23 cellular contexts compared by ENCODE assay signal in genomic region chr1:209728466-209728865, GRCh38. TPM values are rescaled to one million over a fixed set of nuclear protein-coding genes. Genes with fewer than 3 reads are reported as not detected.
"Had no signal": no experiment of that assay in that cellular context is flagged by ENCODE, and none has a peak within 500 bp of the region (broad histone marks: within the 10 kb centered on the region; RNA-seq: fewer than 3 reads in every experiment).

No MANE protein-coding gene starts in this region.

- H3K27ac ChIP-seq: cardiac muscle cell, colonic mucosa, esophagus squamous epithelium, RWPE1, SJSA1, upper lobe of left lung had no signal

- H3K27me3 Mint-ChIP-seq: activated naive CD8-positive, alpha-beta T cell treated with anti-CD3 and anti-CD28 coated beads, Interleukin-2, amount 50 U/mL, for 24 hours had no signal

- H3K9me3 Mint-ChIP-seq: nephron progenitor cell; stimulated activated naive B cell treated with anti-CD40 and anti-IgM and Interleukin-4, amounts not matched to agents 10 μg/mL and 1 μg/mL and 100 μg/mL, for 72 hours had no signal

- H3K4me1 ChIP-seq: colonic mucosa, SJSA1, upper lobe of left lung had no signal

- ATAC-seq: activated naive CD8-positive, alpha-beta T cell treated with anti-CD3 and anti-CD28 coated beads, Interleukin-2, amount 50 U/mL, for 24 hours; stimulated activated naive B cell treated with anti-CD40 and anti-IgM and Interleukin-4, amounts not matched to agents 10 μg/mL and 1 μg/mL and 100 μg/mL, for 72 hours had no signal

- H3K4me3 ChIP-seq: cardiac muscle cell, colonic mucosa, esophagus squamous epithelium, SJSA1, upper lobe of left lung had no signal

- H3K4me3 Mint-ChIP-seq: activated naive CD4-positive, alpha-beta T cell treated with anti-CD3 and anti-CD28 coated beads for 36 hours; activated naive CD8-positive, alpha-beta T cell treated with anti-CD3 and anti-CD28 coated beads, Interleukin-2, amount 50 U/mL, for 24 hours; nephron progenitor cell; stimulated activated naive B cell treated with anti-CD40 and anti-IgM and Interleukin-4, amounts not matched to agents 10 μg/mL and 1 μg/mL and 100 μg/mL, for 72 hours had no signal

- H3K4me1 Mint-ChIP-seq: nephron progenitor cell had no signal

- H3K27ac Mint-ChIP-seq: nephron progenitor cell; stimulated activated naive B cell treated with anti-CD40 and anti-IgM and Interleukin-4, amounts not matched to agents 10 μg/mL and 1 μg/mL and 100 μg/mL, for 72 hours had no signal

- H3K36me3 ChIP-seq: cardiac muscle cell, colonic mucosa, esophagus squamous epithelium, SJSA1, upper lobe of left lung had no signal

- DNase-seq: activated CD4-positive, alpha-beta T cell treated with anti-CD3 and anti-CD28 coated beads, Interleukin-2, amount 50 U/mL, for 1 hour; activated CD4-positive, CD25-positive, alpha-beta regulatory T cell; activated naive CD4-positive, alpha-beta T cell treated with anti-CD3 and anti-CD28 coated beads for 36 hours; activated naive CD8-positive, alpha-beta T cell treated with anti-CD3 and anti-CD28 coated beads, Interleukin-2, amount 50 U/mL, for 24 hours; activated T-cell treated with anti-CD3 and anti-CD28 coated beads for 4 hours; colonic mucosa; effector CD4-positive, alpha-beta T cell; esophagus squamous epithelium; foreskin fibroblast; glutamatergic neuron; islet precursor cell; nephron progenitor cell; stimulated activated CD4-positive, alpha-beta T cell treated with anti-CD3 and anti-CD28 coated beads, Interleukin-4, amount 100 ng/mL, for 1 hour; stimulated activated naive B cell treated with anti-CD40 and anti-IgM and Interleukin-4, amounts not matched to agents 10 μg/mL and 1 μg/mL and 100 μg/mL, for 72 hours; SW 1271; upper lobe of left lung had no signal

- H3K27me3 ChIP-seq: cardiac muscle cell, colonic mucosa, esophagus squamous epithelium, SJSA1, upper lobe of left lung had no signal

- H3K9me3 ChIP-seq: colonic mucosa, esophagus squamous epithelium, SJSA1, upper lobe of left lung had no signal

RNA-seq across cellular contexts. Expression of gene HSD11B1, which starts 23.8 kb away (rescaled TPM):
- total RNA-seq: cardiac muscle cell, endothelial cell of umbilical vein, osteocyte, renal cortical epithelial cell, skeletal muscle tissue had no signal

RNA-seq across cellular contexts. Expression of gene TRAF3IP3, which starts 27.4 kb away (rescaled TPM):
- total RNA-seq: endothelial cell of umbilical vein, osteocyte, renal cortical epithelial cell, SJSA1 had no signal

RNA-seq across cellular contexts. Expression of gene G0S2, which starts 53.3 kb away (rescaled TPM):
- total RNA-seq: SJSA1 had no signal
